Comparison of ENCODE assay signal across 21 cellular contexts in genomic region chr12:56101045-56101444, GRCh38. TPM values are rescaled to one million over a fixed set of nuclear protein-coding genes. Genes with fewer than 3 reads are reported as not detected.
"Had no signal": no experiment of that assay in that cellular context is flagged by ENCODE, and none has a peak within 500 bp of the region (broad histone marks: within the 10 kb centered on the region; RNA-seq: fewer than 3 reads in every experiment).

No MANE protein-coding gene starts in this region.

- H3K4me2 ChIP-seq: neural progenitor cell had no signal

- H3K27me3 Mint-ChIP-seq: activated CD8-positive, alpha-beta T cell treated with anti-CD3 and anti-CD28 coated beads for 36 hours had no signal

- H3K27ac Mint-ChIP-seq: activated B cell treated with CpG ODN at 0.5 μM for 24 hours, mesothelial cell of epicardium, neural progenitor cell had no signal

- H3K4me3 Mint-ChIP-seq: activated B cell treated with CpG ODN at 0.5 μM for 24 hours; activated CD8-positive, alpha-beta T cell treated with anti-CD3 and anti-CD28 coated beads for 36 hours; mesothelial cell of epicardium; neural progenitor cell; type B pancreatic cell had no signal

- H2AFZ ChIP-seq: neural progenitor cell had no signal

- H3K4me3 ChIP-seq: coronary artery, gastroesophageal sphincter, heart left ventricle, left lung, neural progenitor cell, psoas muscle, SJSA1, skin epidermis, stomach, testis had no signal

- H3K36me3 Mint-ChIP-seq: neural progenitor cell had no signal

- H3K36me3 ChIP-seq: gastroesophageal sphincter, neural progenitor cell had no signal

- H3K27ac ChIP-seq: coronary artery, gastroesophageal sphincter, left lung, neural progenitor cell, psoas muscle, SJSA1, testis had no signal

- H3K9me3 ChIP-seq: gastroesophageal sphincter, heart left ventricle, left lung, psoas muscle, SJSA1, stomach, testis had no signal

- DNase-seq: activated B cell treated with CpG ODN at 0.5 μM for 24 hours; activated CD4-positive, alpha-beta T cell treated with anti-CD3 and anti-CD28 coated beads for 4 hours; activated CD8-positive, alpha-beta T cell treated with anti-CD3 and anti-CD28 coated beads for 36 hours; activated gamma-delta T cell treated with Interleukin-2 at 50 U/mL for 16 hours; activated T-cell treated with anti-CD3 and anti-CD28 coated beads, Interleukin-2, amount 50 U/mL, for 48 hours; aorta; heart left ventricle; left lung; right cardiac atrium; stimulated activated CD4-positive, alpha-beta T cell treated with anti-CD3 and anti-CD28 coated beads, Interleukin-15, amount 100 ng/mL, for 24 hours; stimulated activated CD4-positive, alpha-beta T cell treated with anti-CD3 and anti-CD28 coated beads, Interleukin-2, amount 100 ng/mL, for 48 hours; stomach; testis had no signal

- H3K9me3 Mint-ChIP-seq: activated B cell treated with CpG ODN at 0.5 μM for 24 hours; activated CD8-positive, alpha-beta T cell treated with anti-CD3 and anti-CD28 coated beads for 36 hours; mesothelial cell of epicardium; neural progenitor cell; type B pancreatic cell had no signal

RNA-seq across cellular contexts. Expression of gene ERBB3, which starts 21.1 kb away (rescaled TPM):
- total RNA-seq: activated B cell treated with CpG ODN at 0.5 μM for 24 hours, SJSA1 had no signal
